20 cellular contexts compared by ENCODE assay signal in genomic region chr11:116808262-116809175, GRCh38. TPM values are rescaled to one million over a fixed set of nuclear protein-coding genes. Genes with fewer than 3 reads are reported as not detected.
A peak's percentile ranks its signal among the peaks of the same experiment; 100 is the strongest.
DNase-seq lines count a peak whose midpoint lies in the region; ATAC-seq and TF ChIP-seq lines count a peak whose summit lies in the region.
"Had no signal": no experiment of that assay in that cellular context is flagged by ENCODE, and none has a peak within 500 bp of the region (broad histone marks: within the 10 kb centered on the region; RNA-seq: fewer than 3 reads in every experiment).

No MANE protein-coding gene starts in this region.

- TF ChIP-seq CTCF in LNCaP clone FGC (IDR thresholded peaks at IDR 0.05; ENCODE audit: control insufficient read depth, extremely low read depth, insufficient read depth) (no peak), endodermal cell (conservative IDR thresholded peaks at IDR 0.05) (no peak), lung (IDR thresholded peaks at IDR 0.05; ENCODE audit: control extremely low read depth, extremely low read depth) (no peak), upper lobe of left lung (IDR thresholded peaks at IDR 0.05) (no peak)

- H3K27ac ChIP-seq in endodermal cell (ENCODE audit: low read depth, low read length) (no peak overlapping the region), lung (ENCODE audit: low read depth in 1 of 2, low read length in 1 of 2) (peak overlapping the region in 1 of 2 donors; percentile 88), upper lobe of left lung (peak overlapping the region; percentile 58 to 88 (median 78))

- H3K27me3 ChIP-seq in endodermal cell (ENCODE audit: control insufficient read depth, insufficient read depth, low read length, poor library complexity, severe bottlenecking): no peaks in the 10 kb centered on the region
- no peaks in the 10 kb centered on the region for H3K27me3 ChIP-seq in lung (ENCODE audit: control insufficient read depth, insufficient read depth)
- no peaks in the 10 kb centered on the region for H3K27me3 ChIP-seq in upper lobe of left lung

- H3K36me3 ChIP-seq in endodermal cell (ENCODE audit: control insufficient read depth, insufficient read depth, low read length) (no peaks in the 10 kb centered on the region), lung (ENCODE audit: control insufficient read depth in 2 of 2, insufficient read depth in 2 of 2, low read length in 2 of 2) (no peaks in the 10 kb centered on the region), upper lobe of left lung (no peaks in the 10 kb centered on the region)

- TF ChIP-seq EP300 in upper lobe of left lung (IDR thresholded peaks at IDR 0.05): peak in 3 of 4 donors; percentile 61 to 94 (median 91)

- H3K4me1 ChIP-seq in endodermal cell (ENCODE audit: control insufficient read depth, insufficient read depth, low read length): peaks cover 5% of the 10 kb centered on the region
- no peaks in the 10 kb centered on the region for H3K4me1 ChIP-seq in lung (ENCODE audit: control insufficient read depth in 2 of 2, insufficient read depth in 2 of 2, low read length in 2 of 2)
- peaks cover 0 to 11% (median 0%) of the 10 kb centered on the region in 4 donors for H3K4me1 ChIP-seq in upper lobe of left lung

- H3K4me3 Mint-ChIP-seq in endodermal cell: no peak overlapping the region
- H3K4me3 Mint-ChIP-seq: activated CD4-positive, alpha-beta T cell treated with anti-CD3 and anti-CD28 coated beads, Interleukin-2, amount 10 ng/mL, durations not matched to agents 24 days and 14 days; activated T-cell treated with anti-CD3 and anti-CD28 coated beads, Interleukin-2, amount 50 U/mL, for 24 hours; dendritic cell treated with granulocyte-macrophage colony-stimulating factor and Interleukin-4, amounts not matched to agents 40 ng/mL and 50 ng/mL, for 4 days; naive B cell; T-helper 17 cell had no signal

- TF ChIP-seq POLR2A in upper lobe of left lung (IDR thresholded peaks at IDR 0.05): no peak

- peaks cover 5% of the 10 kb centered on the region for H3K9me3 ChIP-seq in endodermal cell (ENCODE audit: control insufficient read depth, low read length)
- no peaks in the 10 kb centered on the region for H3K9me3 ChIP-seq in lung (ENCODE audit: control insufficient read depth in 2 of 2, insufficient read depth in 1 of 2, low read length in 1 of 2)
- no peaks in the 10 kb centered on the region for H3K9me3 ChIP-seq in upper lobe of left lung

- WGBS in endodermal cell (ENCODE audit: insufficient coverage in 1 of 2, insufficient read length in 1 of 2), 2 experiments: 84 to 88% methylated on average over 6 to 14 of the region's 14 CpGs
- 60 to 80% methylated on average over 14 of the region's 14 CpGs for WGBS in lung, 2 donors
- 55 to 64% methylated on average over 14 of the region's 14 CpGs for WGBS in upper lobe of left lung, 2 donors

- H3K27ac Mint-ChIP-seq in endodermal cell: no peak overlapping the region
- H3K27ac Mint-ChIP-seq: activated CD4-positive, alpha-beta T cell treated with anti-CD3 and anti-CD28 coated beads, Interleukin-2, amount 10 ng/mL, durations not matched to agents 24 days and 14 days; activated T-cell treated with anti-CD3 and anti-CD28 coated beads, Interleukin-2, amount 50 U/mL, for 24 hours; dendritic cell treated with granulocyte-macrophage colony-stimulating factor and Interleukin-4, amounts not matched to agents 40 ng/mL and 50 ng/mL, for 4 days; T-helper 17 cell had no signal

- H3K27me3 Mint-ChIP-seq in endodermal cell (ENCODE audit: insufficient read depth): peaks cover 10% of the 10 kb centered on the region
- H3K27me3 Mint-ChIP-seq: activated T-cell treated with anti-CD3 and anti-CD28 coated beads, Interleukin-2, amount 50 U/mL, for 24 hours; dendritic cell treated with granulocyte-macrophage colony-stimulating factor and Interleukin-4, amounts not matched to agents 40 ng/mL and 50 ng/mL, for 4 days had no signal

- H3K9ac ChIP-seq in endodermal cell (ENCODE audit: extremely low read depth, low read length, poor library complexity, severe bottlenecking): no peak overlapping the region

- H3K4me1 Mint-ChIP-seq in endodermal cell: peaks cover 22% of the 10 kb centered on the region
- H3K4me1 Mint-ChIP-seq: activated CD4-positive, alpha-beta T cell treated with anti-CD3 and anti-CD28 coated beads, Interleukin-2, amount 10 ng/mL, durations not matched to agents 24 days and 14 days; naive B cell; T-helper 17 cell had no signal

- peak; percentile 76 for ATAC-seq in lung (ENCODE audit: insufficient read depth, low FRiP score)
- ATAC-seq in upper lobe of left lung (ENCODE audit: low FRiP score in 2 of 2): peak; percentile 71 to 84
- no peak for ATAC-seq in GM18873 (IDR thresholded peaks at IDR 0.05; ENCODE audit: low FRiP score, unreplicated experiment)
- ATAC-seq: K562, T-helper 17 cell had no signal

- DNase-seq in LNCaP clone FGC (ENCODE audit: low read depth): peak; percentile 85
- DNase-seq in endodermal cell: peak; percentile 18
- DNase-seq in lung (ENCODE audit: low spot score): peak; percentile 80
- DNase-seq in upper lobe of left lung: peak in 1 of 2 donors; percentile 86
- no peak for DNase-seq in SW 1271 (lab: John Stamatoyannopoulos, UW)
- no peak for DNase-seq in inferior parietal cortex (ENCODE audit: extremely low spot score)
- DNase-seq: activated CD4-positive, alpha-beta T cell treated with anti-CD3 and anti-CD28 coated beads, Interleukin-2, amount 10 ng/mL, durations not matched to agents 24 days and 14 days; activated T-cell treated with anti-CD3 and anti-CD28 coated beads, Interleukin-2, amount 50 U/mL, for 24 hours; amygdala; naive B cell; NCI-H1436 treated with DMSO at 0.1 percent for 48 hours; NCI-H82; right cardiac atrium; stimulated activated naive CD4-positive, alpha-beta T cell; T-helper 17 cell had no signal

- no peaks in the 10 kb centered on the region for H3K9me3 Mint-ChIP-seq in endodermal cell
- H3K9me3 Mint-ChIP-seq: activated CD4-positive, alpha-beta T cell treated with anti-CD3 and anti-CD28 coated beads, Interleukin-2, amount 10 ng/mL, durations not matched to agents 24 days and 14 days; activated T-cell treated with anti-CD3 and anti-CD28 coated beads, Interleukin-2, amount 50 U/mL, for 24 hours; dendritic cell treated with granulocyte-macrophage colony-stimulating factor and Interleukin-4, amounts not matched to agents 40 ng/mL and 50 ng/mL, for 4 days had no signal

- H3K36me3 Mint-ChIP-seq in endodermal cell (ENCODE audit: low read depth): no peaks in the 10 kb centered on the region
- H3K36me3 Mint-ChIP-seq: naive B cell had no signal

- H3K4me3 ChIP-seq in LNCaP clone FGC (ENCODE audit: low read depth, low read length) (no peak overlapping the region), endodermal cell (ENCODE audit: low read length) (peak overlapping the region; percentile 53), lung (no peak overlapping the region), upper lobe of left lung (no peak overlapping the region)
- H3K4me3 ChIP-seq: K562 had no signal

RNA-seq across cellular contexts. Expression of gene APOA4, which starts 14.6 kb away (rescaled TPM):
- total RNA-seq in endodermal cell: under 1 TPM; 0.35 to 0.38 TPM
- 0.64 TPM for polyA plus RNA-seq in endodermal cell (2013, experiment 1 of 2)
- polyA plus RNA-seq in endodermal cell (2013, experiment 2 of 2): 0.62 TPM
- total RNA-seq in lung: not detected
- polyA plus RNA-seq in lung: under 1 TPM in 1 of 2 donors, not detected in 1; 0.06 TPM
- total RNA-seq in upper lobe of left lung: not detected
- total RNA-seq: activated CD4-positive, alpha-beta T cell treated with anti-CD3 and anti-CD28 coated beads, Interleukin-2, amount 10 ng/mL, durations not matched to agents 24 days and 14 days; H4; K562; right cardiac atrium; T-helper 17 cell had no signal
- polyA plus RNA-seq: keratinocyte had no signal

RNA-seq across cellular contexts. Expression of gene APOA5, which starts 16.8 kb away (rescaled TPM):
- total RNA-seq in endodermal cell (not detected), lung (under 1 TPM in 1 of 2 donors, not detected in 1; 0.77 TPM), upper lobe of left lung (under 1 TPM in 2 of 6 donors, not detected in 4; 0.20 to 0.57 TPM)
- not detected for polyA plus RNA-seq in endodermal cell (2013, experiment 1 of 2)
- polyA plus RNA-seq in endodermal cell (2013, experiment 2 of 2): not detected
- under 1 TPM; 0.22 to 0.31 TPM for polyA plus RNA-seq in lung
- total RNA-seq: activated CD4-positive, alpha-beta T cell treated with anti-CD3 and anti-CD28 coated beads, Interleukin-2, amount 10 ng/mL, durations not matched to agents 24 days and 14 days; H4; K562; right cardiac atrium; T-helper 17 cell had no signal
- polyA plus RNA-seq: K562, keratinocyte, right cardiac atrium had no signal

RNA-seq across cellular contexts. Expression of gene ZPR1, which starts 20.7 kb away (rescaled TPM):
- 10 to 100 TPM; 59.2 to 63.4 TPM for total RNA-seq in endodermal cell
- 59.6 TPM for polyA plus RNA-seq in endodermal cell (2013, experiment 1 of 2)
- 49.6 TPM for polyA plus RNA-seq in endodermal cell (2013, experiment 2 of 2)
- 10 to 100 TPM; 33.3 to 50.9 TPM for total RNA-seq in lung
- polyA plus RNA-seq in lung: 10 to 100 TPM; 19.4 to 35.8 TPM
- 10 to 100 TPM; 17.6 to 56.1 (median 34.4) TPM for total RNA-seq in upper lobe of left lung

RNA-seq across cellular contexts. Expression of gene APOC3, which starts 21.2 kb away (rescaled TPM):
- total RNA-seq in endodermal cell: not detected
- not detected for polyA plus RNA-seq in endodermal cell (2013, experiment 1 of 2)
- polyA plus RNA-seq in endodermal cell (2013, experiment 2 of 2): not detected
- 1 to 10 TPM in 1 of 2 donors, not detected in 1; 2.3 TPM for total RNA-seq in lung
- under 1 TPM in 1 of 2 donors, not detected in 1; 0.14 TPM for polyA plus RNA-seq in lung
- 1 to 10 TPM in 2 of 6 donors, not detected in 4; 3.7 to 4.4 TPM for total RNA-seq in upper lobe of left lung
- total RNA-seq: activated CD4-positive, alpha-beta T cell treated with anti-CD3 and anti-CD28 coated beads, Interleukin-2, amount 10 ng/mL, durations not matched to agents 24 days and 14 days; H4; T-helper 17 cell had no signal
- polyA plus RNA-seq: K562, keratinocyte, right cardiac atrium had no signal

RNA-seq across cellular contexts. Expression of gene APOA1, which starts 28.9 kb away (rescaled TPM):
- total RNA-seq in endodermal cell (100 to 1,000 TPM in 1 of 2 donors, 10 to 100 TPM in 1; 91.8 to 120 TPM), lung (1 to 10 TPM; 1.2 to 4.4 TPM), upper lobe of left lung (10 to 100 TPM in 2 of 6 donors, 1 to 10 TPM in 4; 3.1 to 36.0 (median 5.9) TPM)
- polyA plus RNA-seq in endodermal cell (2013, experiment 1 of 2): 75.6 TPM
- 63.3 TPM for polyA plus RNA-seq in endodermal cell (2013, experiment 2 of 2)
- 10 to 100 TPM in 1 of 2 donors, 1 to 10 TPM in 1; 1.9 to 18.2 TPM for polyA plus RNA-seq in lung
- total RNA-seq: activated CD4-positive, alpha-beta T cell treated with anti-CD3 and anti-CD28 coated beads, Interleukin-2, amount 10 ng/mL, durations not matched to agents 24 days and 14 days had no signal
- polyA plus RNA-seq: K562, keratinocyte had no signal

Comparison
In these comparisons a context has a peak if more than half of its experiments do, and no peak if none do; other contexts are left out.
1. DNase-seq: peak in LNCaP clone FGC (single experiment), endodermal cell (single experiment) and lung (single experiment); none in SW 1271 (0 of 2) and inferior parietal cortex (single experiment).